1 cellular context compared by ENCODE assay signal in the genomic region with DNA sequence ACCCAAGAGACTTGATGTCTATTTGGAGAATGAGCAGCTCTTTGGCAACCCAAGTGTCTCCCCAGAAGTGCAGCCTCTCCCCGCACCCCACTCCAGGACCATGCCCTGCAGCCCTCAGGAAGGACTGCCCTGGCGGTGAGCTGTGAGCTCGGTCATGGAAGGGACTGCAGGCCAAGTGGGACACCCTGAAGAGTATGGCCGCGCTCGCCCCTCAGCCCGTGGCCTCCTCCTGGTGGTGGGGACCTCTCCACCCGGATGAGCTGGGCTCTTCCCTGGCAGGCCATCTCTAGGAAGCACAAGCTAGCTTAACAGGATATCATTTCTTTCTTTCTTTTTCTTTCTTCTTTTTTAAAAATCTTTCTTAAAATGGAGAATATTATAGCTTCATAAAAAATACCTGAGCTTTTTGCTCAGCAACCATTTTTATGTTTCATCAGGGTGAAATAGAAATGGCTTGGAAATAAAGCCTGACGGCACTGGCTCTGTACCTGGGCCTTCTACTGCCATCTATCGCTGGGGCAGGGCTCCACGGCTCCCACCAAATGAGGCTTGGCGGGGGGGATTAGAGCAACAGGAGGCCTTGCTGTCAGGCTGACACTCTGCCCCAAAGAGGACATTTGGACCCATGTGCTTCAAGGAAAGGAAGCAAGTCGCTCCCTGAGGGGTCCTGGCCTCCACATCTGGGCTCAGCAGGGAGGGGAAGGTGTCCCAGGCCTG.
TF ChIP-seq lines count a peak whose summit lies in the region.

No MANE protein-coding gene starts in this region.

TF ChIP-seq in HEK293, 187 proteins besides CTCF, POLR2A, EP300 and RAD21:
- TF ChIP-seq ZIC2 (tag by site-specific recombination; IDR thresholded peaks at IDR 0.05) (0 out of 2 replicates have a peak, but pooled peaks have one; percentile 10), ZNF623 (tag by site-specific recombination; IDR thresholded peaks at IDR 0.05) (no peak), GLIS1 (tag by site-specific recombination; IDR thresholded peaks at IDR 0.05) (peak; percentile 28; the same call in 1 of the 2 replicates)
- TF ChIP-seq, protein P1, sequence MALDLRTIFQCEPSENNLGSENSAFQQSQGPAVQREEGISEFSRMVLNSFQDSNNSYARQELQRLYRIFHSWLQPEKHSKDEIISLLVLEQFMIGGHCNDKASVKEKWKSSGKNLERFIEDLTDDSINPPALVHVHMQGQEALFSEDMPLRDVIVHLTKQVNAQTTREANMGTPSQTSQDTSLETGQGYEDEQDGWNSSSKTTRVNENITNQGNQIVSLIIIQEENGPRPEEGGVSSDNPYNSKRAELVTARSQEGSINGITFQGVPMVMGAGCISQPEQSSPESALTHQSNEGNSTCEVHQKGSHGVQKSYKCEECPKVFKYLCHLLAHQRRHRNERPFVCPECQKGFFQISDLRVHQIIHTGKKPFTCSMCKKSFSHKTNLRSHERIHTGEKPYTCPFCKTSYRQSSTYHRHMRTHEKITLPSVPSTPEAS (tag by site-specific recombination; IDR thresholded peaks at IDR 0.05), result no peak
